Comparison of ENCODE assay signal across 1 cellular context in genomic region chr6:2765166-2765895, GRCh38.
A peak's percentile ranks its signal among the peaks of the same experiment; 100 is the strongest.
TF ChIP-seq lines count a peak whose summit lies in the region.

Gene WRNIP1 (plus strand): TSS chr6:2765393. CDS start chr6:2765623, 230 bp downstream.

TF ChIP-seq in K562, 482 proteins besides CTCF, POLR2A, EP300 and RAD21 (continued from another document and continues in another):
- TF ChIP-seq ZBTB43 (CRISPR knock-in tag; IDR thresholded peaks at IDR 0.05) (peak; percentile 61; the same call in 1 of the 2 replicates), ARID4B (CRISPR knock-in tag; IDR thresholded peaks at IDR 0.05) (peak; percentile 45), ZNF589 (CRISPR knock-in tag; IDR thresholded peaks at IDR 0.05; ENCODE audit: low read depth) (peak; percentile 42; the same call in 1 of the 2 replicates), MBD2 (IDR thresholded peaks at IDR 0.05; ENCODE audit: borderline replicate concordance, low read depth) (peak; percentile 96), PKNOX1 (IDR thresholded peaks at IDR 0.05) (peak; percentile 31; the same call in 1 of the 2 replicates), MXD1 (CRISPR knock-in tag; IDR thresholded peaks at IDR 0.05; ENCODE audit: borderline replicate concordance, poor library complexity, severe bottlenecking) (no peak), ETS1 (conservative IDR thresholded peaks at IDR 0.05; ENCODE audit: control insufficient read depth, low read depth, low read length) (peak; percentile 99), LEF1 (IDR thresholded peaks at IDR 0.05) (no peak), RAD51 (IDR thresholded peaks at IDR 0.05; ENCODE audit: borderline replicate concordance, low read depth) (no peak), RFX1 (IDR thresholded peaks at IDR 0.05) (no peak), BCOR (IDR thresholded peaks at IDR 0.05) (no peak), ZNF778 (CRISPR knock-in tag; IDR thresholded peaks at IDR 0.05) (no peak), SIN3B (IDR thresholded peaks at IDR 0.05; ENCODE audit: low read depth) (peak; percentile 73), ZNF212 (CRISPR knock-in tag; IDR thresholded peaks at IDR 0.05) (no peak), ETV5 (CRISPR knock-in tag; IDR thresholded peaks at IDR 0.05; ENCODE audit: low read depth) (peak; percentile 68; the same call in 1 of the 2 replicates), PTRF (tag; IDR thresholded peaks at IDR 0.05) (no peak), ZNF232 (CRISPR knock-in tag; IDR thresholded peaks at IDR 0.05) (no peak), ZNF277 (CRISPR knock-in tag; IDR thresholded peaks at IDR 0.05; ENCODE audit: borderline replicate concordance) (no peak), MYC (IDR thresholded peaks at IDR 0.05; ENCODE audit: low read depth, low read length) (peak; percentile 83), MYC (CRISPR knock-in tag; IDR thresholded peaks at IDR 0.05; ENCODE audit: borderline replicate concordance, low read depth) (no peak), GTF2E2 (tag; IDR thresholded peaks at IDR 0.05) (peak; percentile 89), ZBTB33 (CRISPR knock-in tag; IDR thresholded peaks at IDR 0.05) (peak; percentile 39), ATF7 (IDR thresholded peaks at IDR 0.05) (peak; percentile 82), ID3 (CRISPR knock-in tag; IDR thresholded peaks at IDR 0.05) (no peak), ID3 (tag; IDR thresholded peaks at IDR 0.05) (peak; percentile 92; the same call in 1 of the 2 replicates), ZNF561 (CRISPR knock-in tag; conservative IDR thresholded peaks at IDR 0.05) (no peak), ZHX1 (conservative IDR thresholded peaks at IDR 0.05; ENCODE audit: low read length) (peak; percentile 87), HINFP (tag; conservative IDR thresholded peaks at IDR 0.05; ENCODE audit: low read depth) (peak; percentile 75), HCFC1 (IDR thresholded peaks at IDR 0.05; ENCODE audit: low read depth, low read length) (peak; percentile 98), PHF20 (IDR thresholded peaks at IDR 0.05; ENCODE audit: partially characterized antibody) (no peak), FOXJ2 (tag; IDR thresholded peaks at IDR 0.05) (peak; percentile 75; the same call in 1 of the 2 replicates), ZNF143 (CRISPR knock-in tag; IDR thresholded peaks at IDR 0.05) (peak; percentile 91), THAP12 (CRISPR knock-in tag; IDR thresholded peaks at IDR 0.05) (peak; percentile 93; the same call in 1 of the 2 replicates), POLR2H (tag; IDR thresholded peaks at IDR 0.05; ENCODE audit: low read depth) (peak; percentile 10; the same call in 1 of the 2 replicates), TBL1XR1 (IDR thresholded peaks at IDR 0.05; ENCODE audit: low read length in 2 of 2) (peak in 1 of 2 experiments; percentile 31; a peak in 2 of 4 replicates), MTA3 (IDR thresholded peaks at IDR 0.05; ENCODE audit: borderline replicate concordance) (peak; percentile 82)
